13 cellular contexts compared by ENCODE assay signal in the genomic region with DNA sequence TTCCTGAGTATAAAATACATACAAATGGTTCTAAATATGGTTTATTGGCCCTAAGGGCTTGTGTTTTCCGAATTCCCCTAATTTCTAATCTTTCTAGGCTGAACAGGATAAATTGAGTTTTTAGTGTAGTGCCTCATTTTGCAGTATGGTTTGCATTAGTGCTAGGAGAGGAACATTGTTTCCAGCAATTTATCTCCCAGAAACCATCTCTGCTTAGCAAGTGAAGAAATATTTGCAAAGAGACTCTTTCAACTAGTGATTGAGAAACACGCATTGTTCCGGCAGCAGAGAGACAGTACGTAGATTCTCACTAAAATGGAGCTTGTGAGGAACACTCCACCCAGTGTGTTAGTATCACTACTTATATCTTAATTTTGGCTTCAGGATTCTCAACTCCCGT.
DNase-seq lines count a peak whose midpoint lies in the region; ATAC-seq, FAIRE-seq and TF ChIP-seq lines count a peak whose summit lies in the region.
"Had no signal": no experiment of that assay in that cellular context is flagged by ENCODE, and none has a peak within 500 bp of the region (broad histone marks: within the 10 kb centered on the region; RNA-seq: fewer than 3 reads in every experiment).

No MANE protein-coding gene starts in this region.

- dilution Hi-C loops in endothelial cell of umbilical vein (cut with MboI; ENCODE audit: extremely low pct_ligation_motif_present, low sequenced_read_pairs) = no loop called here

- 53% methylated on average over 5 of the region's 5 CpGs for WGBS in suprapubic skin

- CTCF ChIA-PET in endothelial cell of umbilical vein (lab: Charles Lee) = interaction anchor here (0.8 to 2.7 kb wide), 10 partner anchors 11 to 178 kb away, joined by 3 to 17 read pairs (median 4); partner anchors contain the start of gene EPAS1

- no peaks in the 10 kb centered on the region for H3K9me1 ChIP-seq in endothelial cell of umbilical vein (replicated peaks; ENCODE audit: control insufficient read depth, extremely low read depth, insufficient read depth, low read length)

- H3K4me2 ChIP-seq in endothelial cell of umbilical vein (ENCODE audit: insufficient read depth, low read length) = peak overlapping the region; percentile 84

- peak; percentile 49 for ATAC-seq in left lobe of liver
- ATAC-seq in GM21526 (IDR thresholded peaks at IDR 0.05; ENCODE audit: low FRiP score, unreplicated experiment) = no peak
- ATAC-seq in HG03039 (IDR thresholded peaks at IDR 0.05; ENCODE audit: unreplicated experiment) = no peak
- no peak for ATAC-seq in HG02571 (IDR thresholded peaks at IDR 0.05; ENCODE audit: unreplicated experiment)

- intact Hi-C loops in endothelial cell of umbilical vein (cut with micrococcal nuclease) = loop anchor here (1.0 to 2.0 kb wide), 3 partner anchors 45 to 178 kb away; partner anchors contain the start of gene EPAS1

- TF ChIP-seq CTCF in endothelial cell of umbilical vein (IDR thresholded peaks at IDR 0.05; ENCODE audit: extremely low read depth in 1 of 2, insufficient read depth in 1 of 2, low read depth in 1 of 2, low read length in 2 of 2) (no peak), suprapubic skin (IDR thresholded peaks at IDR 0.05) (no peak)

- peak overlapping the region; percentile 78 for H3K27ac ChIP-seq in endothelial cell of umbilical vein (ENCODE audit: insufficient read depth, low read depth, low read length)
- peak overlapping the region; percentile 32 for H3K27ac ChIP-seq in suprapubic skin
- H3K27ac ChIP-seq: VCaP had no signal

- peaks cover 49% of the 10 kb centered on the region for H3K4me1 ChIP-seq in endothelial cell of umbilical vein (ENCODE audit: control insufficient read depth, extremely low read depth, insufficient read depth, low read length)
- H3K4me1 ChIP-seq in suprapubic skin = peaks cover 34% of the 10 kb centered on the region

- no peak for TF ChIP-seq EP300 in suprapubic skin (IDR thresholded peaks at IDR 0.05)

- FAIRE-seq in endothelial cell of umbilical vein (lab: Jason Lieb, UNC) = peak; percentile 55
- FAIRE-seq: HTR-8/SVneo had no signal

- H3K4me3 ChIP-seq in endothelial cell of umbilical vein (replicated peaks in 1 of 3; ENCODE audit: insufficient read depth in 1 of 3, low read depth in 1 of 3, low read length in 3 of 3) = peak overlapping the region in 1 of 3 experiments; percentile 7
- H3K4me3 ChIP-seq in suprapubic skin = no peak overlapping the region

- H2AFZ ChIP-seq in endothelial cell of umbilical vein (ENCODE audit: low read depth, low read length) = no peak overlapping the region

- H3K36me3 ChIP-seq in endothelial cell of umbilical vein (ENCODE audit: control insufficient read depth in 2 of 2, extremely low read depth in 1 of 2, insufficient read depth in 2 of 2, low read length in 2 of 2) (no peaks in the 10 kb centered on the region), suprapubic skin (no peaks in the 10 kb centered on the region)

- H3K27me3 ChIP-seq in endothelial cell of umbilical vein (ENCODE audit: control insufficient read depth in 2 of 2, insufficient read depth in 2 of 2, low read length in 2 of 2) = no peaks in the 10 kb centered on the region
- no peaks in the 10 kb centered on the region for H3K27me3 ChIP-seq in suprapubic skin

- H3K9me3 ChIP-seq in endothelial cell of umbilical vein (replicated peaks; ENCODE audit: control insufficient read depth, insufficient read depth, low read length) (no peaks in the 10 kb centered on the region), suprapubic skin (no peaks in the 10 kb centered on the region)

- POLR2A ChIA-PET in endothelial cell of umbilical vein (lab: Charles Lee) = interaction anchor here (0.9 kb wide), 1 partner anchor 178 kb away, joined by 3 read pairs; the partner anchor contains the start of gene EPAS1

- peaks cover 4% of the 10 kb centered on the region for H3K79me2 ChIP-seq in endothelial cell of umbilical vein (ENCODE audit: control insufficient read depth, insufficient read depth, low read length)

- H4K20me1 ChIP-seq in endothelial cell of umbilical vein (replicated peaks; ENCODE audit: control insufficient read depth, extremely low read depth, insufficient read depth, low read length) = no peaks in the 10 kb centered on the region

- peak overlapping the region; percentile 36 for H3K9ac ChIP-seq in endothelial cell of umbilical vein (replicated peaks; ENCODE audit: extremely low read depth, insufficient read depth, low read length)

- no peak for TF ChIP-seq POLR2A in endothelial cell of umbilical vein (IDR thresholded peaks at IDR 0.05; ENCODE audit: low read depth, low read length)
- no peak for TF ChIP-seq POLR2A in suprapubic skin (IDR thresholded peaks at IDR 0.05)

- peak; percentile 19 for DNase-seq in HS-5 (ENCODE audit: low read depth)
- no peak for DNase-seq in endothelial cell of umbilical vein (ENCODE audit: low read depth, low spot score)
- DNase-seq in left lobe of liver (ENCODE audit: low spot score) = no peak
- no peak for DNase-seq in suprapubic skin (ENCODE audit: low spot score in 2 of 2)
- no peak for DNase-seq in anterior cingulate cortex (lab: John Stamatoyannopoulos, UW)
- DNase-seq: activated naive CD4-positive, alpha-beta T cell; HCEC 1CT; stimulated activated naive CD4-positive, alpha-beta T cell treated with Interleukin-2 at 50 U/mL for 16 hours had no signal

- BruUV-seq in endothelial cell of umbilical vein (replicated peaks; lab: Mats Ljungman, UMichigan) = no TSS peak

TF ChIP-seq in endothelial cell of umbilical vein, 7 proteins besides CTCF, POLR2A, EP300 and RAD21:
- TF ChIP-seq JUN (IDR thresholded peaks at IDR 0.05; ENCODE audit: borderline replicate concordance, insufficient read depth, insufficient read length, low read depth) (no peak), MYC (IDR thresholded peaks at IDR 0.05; ENCODE audit: low read depth, low read length) (no peak), EZH2 (IDR thresholded peaks at IDR 0.05; ENCODE audit: borderline replicate concordance, low read depth, low read length, severe bottlenecking) (no peak), FOS (IDR thresholded peaks at IDR 0.05; ENCODE audit: borderline replicate concordance, insufficient read depth, low read length) (no peak), GATA2 (IDR thresholded peaks at IDR 0.05; ENCODE audit: insufficient read depth, insufficient read length, low read depth, low read length) (no peak), POLR2AphosphoS5 (IDR thresholded peaks at IDR 0.05; ENCODE audit: insufficient read depth, low read depth, low read length) (no peak)
- TF ChIP-seq, protein P1, sequence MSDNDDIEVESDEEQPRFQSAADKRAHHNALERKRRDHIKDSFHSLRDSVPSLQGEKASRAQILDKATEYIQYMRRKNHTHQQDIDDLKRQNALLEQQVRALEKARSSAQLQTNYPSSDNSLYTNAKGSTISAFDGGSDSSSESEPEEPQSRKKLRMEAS (IDR thresholded peaks at IDR 0.05; ENCODE audit: insufficient read depth, insufficient read length) = no peak
